In genomic region chr18:48820483-48821250, GRCh38 we compare ENCODE assay signal across 8 cellular contexts.
DNase-seq lines count a peak whose midpoint lies in the region; ATAC-seq and TF ChIP-seq lines count a peak whose summit lies in the region.

No MANE protein-coding gene starts in this region.

- ATAC-seq in GM18867 (IDR thresholded peaks at IDR 0.05; ENCODE audit: unreplicated experiment) (peak; percentile 95), HG02610 (IDR thresholded peaks at IDR 0.05; ENCODE audit: unreplicated experiment) (peak; percentile 93), natural killer cell (peak in 2 of 3 donors; percentile 20 to 45)

- H3K27me3 Mint-ChIP-seq in T-helper 2 cell treated with Interferon-gamma antibody and Interleukin-4, amounts not matched to agents 5 μg/mL and 100 μg/mL, for 36 hours (ENCODE audit: low read depth) = no peaks in the 10 kb centered on the region
- no peaks in the 10 kb centered on the region for H3K27me3 Mint-ChIP-seq in natural killer cell (ENCODE audit: low read depth in 2 of 2)

- no peaks in the 10 kb centered on the region for H3K36me3 Mint-ChIP-seq in T-helper 2 cell treated with Interferon-gamma antibody and Interleukin-4, amounts not matched to agents 5 μg/mL and 100 μg/mL, for 36 hours (ENCODE audit: low read depth)
- peaks cover 9% of the 10 kb centered on the region for H3K36me3 Mint-ChIP-seq in natural killer cell

- H3K9me3 Mint-ChIP-seq in T-helper 2 cell treated with Interferon-gamma antibody and Interleukin-4, amounts not matched to agents 5 μg/mL and 100 μg/mL, for 36 hours = no peaks in the 10 kb centered on the region
- no peaks in the 10 kb centered on the region for H3K9me3 Mint-ChIP-seq in natural killer cell

- peaks cover 14% of the 10 kb centered on the region for H3K4me1 Mint-ChIP-seq in T-helper 2 cell treated with Interferon-gamma antibody and Interleukin-4, amounts not matched to agents 5 μg/mL and 100 μg/mL, for 36 hours (ENCODE audit: low read depth)
- H3K4me1 Mint-ChIP-seq in natural killer cell = peaks cover 82 to 90% of the 10 kb centered on the region in 2 donors

- intact Hi-C loops in natural killer cell (cut with micrococcal nuclease) = no loop called here

- H3K27ac Mint-ChIP-seq in T-helper 2 cell treated with Interferon-gamma antibody and Interleukin-4, amounts not matched to agents 5 μg/mL and 100 μg/mL, for 36 hours = peak overlapping the region; percentile 18
- peak overlapping the region; percentile 75 to 81 for H3K27ac Mint-ChIP-seq in natural killer cell

- no peak overlapping the region for H3K4me3 Mint-ChIP-seq in T-helper 2 cell treated with Interferon-gamma antibody and Interleukin-4, amounts not matched to agents 5 μg/mL and 100 μg/mL, for 36 hours
- H3K4me3 Mint-ChIP-seq in natural killer cell = no peak overlapping the region

- peak; percentile 42 for DNase-seq in T-helper 2 cell treated with Interferon-gamma antibody and Interleukin-4, amounts not matched to agents 5 μg/mL and 100 μg/mL, for 36 hours (ENCODE audit: low spot score)
- peak; percentile 9 for DNase-seq in natural killer cell
- no peak for DNase-seq in activated naive CD4-positive, alpha-beta T cell (lab: John Stamatoyannopoulos, UW)
- DNase-seq in cortex of kidney (lab: John Stamatoyannopoulos, UW) = no peak
- DNase-seq in iPS-NIHi7 (ENCODE audit: extremely low spot score) = no peak
- DNase-seq in putamen (ENCODE audit: low spot score) = no peak

- TF ChIP-seq CTCF in natural killer cell (IDR thresholded peaks at IDR 0.05) = no peak

Comparison
In these comparisons a context has a peak if more than half of its experiments do, and no peak if none do; other contexts are left out.
1. ATAC-seq: peak in every context shown above with its lines; median percentile 95 in GM18867; 93 in HG02610; 32 in natural killer cell.
2. DNase-seq: peak in T-helper 2 cell treated with Interferon-gamma antibody and Interleukin-4, amounts not matched to agents 5 μg/mL and 100 μg/mL, for 36 hours (single experiment) and natural killer cell (single experiment); none in activated naive CD4-positive, alpha-beta T cell (0 of 4), cortex of kidney (single experiment), iPS-NIHi7 (single experiment) and putamen (single experiment).